ENCODE assay signal across 9 cellular contexts in the genomic region with DNA sequence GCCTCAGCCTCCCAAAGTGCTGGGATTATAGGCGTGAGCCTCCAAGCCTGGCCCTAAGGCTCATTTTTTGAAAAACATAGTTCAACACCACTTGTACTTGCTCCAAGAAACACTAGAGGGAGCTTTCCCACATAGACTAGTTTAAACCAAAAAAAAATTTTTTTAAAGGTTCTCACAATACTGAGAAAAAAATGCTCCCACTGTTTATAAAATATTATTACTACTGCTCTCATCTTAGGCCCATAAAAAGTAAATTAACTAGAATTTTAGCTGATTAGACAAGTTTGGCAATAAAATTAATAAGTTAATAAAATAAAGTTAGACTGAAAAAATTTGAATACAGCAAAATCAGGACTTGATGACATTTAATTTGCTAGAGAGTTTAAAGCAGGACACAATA.
A peak's percentile ranks its signal among the peaks of the same experiment; 100 is the strongest.
DNase-seq lines count a peak whose midpoint lies in the region; ATAC-seq and TF ChIP-seq lines count a peak whose summit lies in the region.
"Had no signal": no experiment of that assay in that cellular context is flagged by ENCODE, and none has a peak within 500 bp of the region (broad histone marks: within the 10 kb centered on the region; RNA-seq: fewer than 3 reads in every experiment).

No MANE protein-coding gene starts in this region.

- no peak overlapping the region for H3K27ac Mint-ChIP-seq in natural killer cell
- H3K27ac Mint-ChIP-seq: activated naive CD8-positive, alpha-beta T cell had no signal

- DNase-seq in DMS79 treated with DMSO at 0.1 percent for 48 hours (lab: John Stamatoyannopoulos, UW) = peak; percentile 1
- DNase-seq in DMS79 (lab: John Stamatoyannopoulos, UW) = no peak
- peak; percentile 50 for DNase-seq in HT1080 (ENCODE audit: low read depth)
- peak; percentile 43 for DNase-seq in RPMI8226
- peak; percentile 62 to 69 for DNase-seq in erythroblast (lab: John Stamatoyannopoulos, UW)
- DNase-seq in natural killer cell = no peak
- DNase-seq in UCSD-AML1 (lab: John Stamatoyannopoulos, UW; ENCODE audit: unreplicated experiment) = no peak

- TF ChIP-seq POLR2A in erythroblast (IDR thresholded peaks at IDR 0.05; ENCODE audit: low read length) = no peak

- H3K4me1 Mint-ChIP-seq in natural killer cell = no peaks in the 10 kb centered on the region

- TF ChIP-seq CTCF in natural killer cell (IDR thresholded peaks at IDR 0.05) = peak; percentile 64

- no peaks in the 10 kb centered on the region for H3K27me3 Mint-ChIP-seq in natural killer cell (ENCODE audit: low read depth in 2 of 2)
- H3K27me3 Mint-ChIP-seq: activated naive CD8-positive, alpha-beta T cell had no signal

- H3K4me3 Mint-ChIP-seq in natural killer cell = no peak overlapping the region
- H3K4me3 Mint-ChIP-seq: activated naive CD8-positive, alpha-beta T cell had no signal

- no peaks in the 10 kb centered on the region for H3K9me3 Mint-ChIP-seq in natural killer cell

- peak; percentile 61 for ATAC-seq in GM21528 (IDR thresholded peaks at IDR 0.05; ENCODE audit: low FRiP score, unreplicated experiment)
- ATAC-seq in natural killer cell = peak; percentile 75 to 88 (median 80)

- no peaks in the 10 kb centered on the region for H3K36me3 Mint-ChIP-seq in natural killer cell
- H3K36me3 Mint-ChIP-seq: activated naive CD8-positive, alpha-beta T cell had no signal

- intact Hi-C loops in natural killer cell (cut with micrococcal nuclease) = loop anchor here (1.0 kb wide), 1 partner anchor 177 kb away; the partner anchor contains the start of gene UCHL3

Comparison
In these comparisons a context has a peak if more than half of its experiments do, and no peak if none do; other contexts are left out.
1. DNase-seq: peak in DMS79 treated with DMSO at 0.1 percent for 48 hours (single experiment), HT1080 (single experiment), RPMI8226 (single experiment) and erythroblast (2 of 2); none in DMS79 (single experiment), natural killer cell (single experiment) and UCSD-AML1 (single experiment).